Comparison of ENCODE assay signal across 31 cellular contexts in the genomic region with DNA sequence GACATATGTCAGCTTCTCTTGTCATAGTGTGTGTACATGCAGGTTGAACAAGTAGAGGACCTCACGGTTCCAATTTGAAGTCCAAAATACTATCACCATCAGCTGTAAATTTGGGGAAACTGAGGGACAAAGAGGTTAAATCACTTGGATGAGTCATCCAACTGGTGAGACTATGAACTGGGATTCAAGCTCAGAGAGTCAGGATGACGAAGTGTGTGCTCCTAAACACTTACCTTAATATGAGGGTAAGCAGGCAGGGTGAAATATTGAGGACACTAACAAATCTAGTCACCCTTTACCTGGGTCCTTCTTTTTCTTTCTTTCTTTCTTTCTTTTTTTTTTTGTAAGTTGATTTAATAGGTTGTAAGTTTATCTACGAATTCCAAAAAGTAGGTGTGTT.
"Had no signal": no experiment of that assay in that cellular context is flagged by ENCODE, and none has a peak within 500 bp of the region (broad histone marks: within the 10 kb centered on the region; RNA-seq: fewer than 3 reads in every experiment).

No MANE protein-coding gene starts in this region.

- H3K36me3 ChIP-seq: adrenal gland, breast epithelium, Peyer's patch had no signal

- H3K27me3 ChIP-seq: adrenal gland, body of pancreas, breast epithelium, Peyer's patch had no signal

- H3K4me3 ChIP-seq: adrenal gland, body of pancreas, breast epithelium, Peyer's patch had no signal

- ATAC-seq: activated T-cell treated with anti-CD3 and anti-CD28 coated beads, Interleukin-2, amount 50 U/mL, for 4 hours; body of pancreas; PC-3; SK-N-SH treated with all-trans-retinoic acid at 6 μM for 48 hours; T-cell; T-helper 17 cell had no signal

- DNase-seq: activated B cell treated with CpG ODN at 0.5 μM for 24 hours; activated CD4-positive, alpha-beta memory T cell treated with anti-CD3 and anti-CD28 coated beads for 36 hours; activated CD4-positive, alpha-beta T cell treated with anti-CD3 and anti-CD28 coated beads for 4 hours; activated CD4-positive, alpha-beta T cell treated with anti-CD3 and anti-CD28 coated beads, Interleukin-2, amount 50 U/mL, for 1 hour; activated CD4-positive, CD25-positive, alpha-beta regulatory T cell treated with anti-CD3 and anti-CD28 coated beads, Interleukin-2, amount 50 U/mL, for 72 hours; activated CD8-positive, alpha-beta memory T cell treated with anti-CD3 and anti-CD28 coated beads, Interleukin-2, amount 50 U/mL, for 4 hours; activated gamma-delta T cell treated with Interleukin-2 at 50 U/mL for 16 hours; activated T-cell treated with anti-CD3 and anti-CD28 coated beads for 4 hours; activated T-cell treated with anti-CD3 and anti-CD28 coated beads, Interleukin-2, amount 50 U/mL, for 4 hours; adrenal gland; body of pancreas; caudate nucleus; cerebellar nuclear complex; NCI-H1092 treated with DMSO at 0.1 percent for 48 hours; NCI-H1417; NCI-H146; NCI-H187; NCI-H2107; NCI-H2171; NCI-H526; NCI-H748 treated with DMSO at 0.1 percent for 48 hours; NK-92 treated with Interleukin-12 subunit alpha and Interleukin-12 subunit beta, amount 100 ng/mL, for 24 hours; Peyer's patch; RPMI8226; SIG-M5; T-helper 17 cell had no signal

- H3K9me3 ChIP-seq: adrenal gland, body of pancreas, breast epithelium, Peyer's patch had no signal

- H3K27ac ChIP-seq: adrenal gland, body of pancreas, breast epithelium, Peyer's patch, VCaP had no signal

- H3K4me1 ChIP-seq: adrenal gland, body of pancreas, breast epithelium, Peyer's patch had no signal
